Comparison of ENCODE assay signal across 8 cellular contexts in the genomic region with DNA sequence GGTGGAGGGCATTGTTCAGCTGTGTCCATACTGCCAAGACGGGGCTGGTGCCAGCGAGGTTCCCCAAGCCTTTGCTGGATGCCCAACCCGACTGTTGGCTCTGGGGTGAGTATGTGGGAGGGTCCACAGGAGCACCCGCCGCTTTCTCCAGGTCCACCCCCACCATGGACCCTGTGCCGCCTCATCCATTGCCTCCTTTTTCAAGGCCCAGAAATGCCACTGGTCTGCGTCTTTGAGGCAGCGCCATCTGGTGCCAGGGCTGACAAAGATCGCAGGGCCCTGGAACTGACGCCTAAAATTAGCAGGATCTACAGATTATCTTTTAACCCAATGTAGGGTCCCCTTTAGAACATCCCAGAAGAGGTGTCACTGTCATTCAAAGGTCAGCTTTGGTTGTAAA. TPM values are rescaled to one million over a fixed set of nuclear protein-coding genes. Genes with fewer than 3 reads are reported as not detected.
DNase-seq lines count a peak whose midpoint lies in the region; ATAC-seq and TF ChIP-seq lines count a peak whose summit lies in the region.

No MANE protein-coding gene starts in this region.

- no peaks in the 10 kb centered on the region for H3F3A ChIP-seq in neural progenitor cell (ENCODE audit: low read depth)

- no peak overlapping the region for H2AFZ ChIP-seq in neural progenitor cell (replicated peaks)

- no peak overlapping the region for H3K27ac Mint-ChIP-seq in neural progenitor cell

- peaks cover 49% of the 10 kb centered on the region for H4K20me1 ChIP-seq in neural progenitor cell (ENCODE audit: low read depth)

- no peak overlapping the region for H3K9ac ChIP-seq in neural progenitor cell

- H3K36me3 ChIP-seq in neural progenitor cell = no peaks in the 10 kb centered on the region

- peaks cover 15% of the 10 kb centered on the region for H3K4me1 ChIP-seq in neural progenitor cell

- H3K4me3 ChIP-seq in cardiac fibroblast (replicated peaks in 1 of 2; ENCODE audit: low read depth in 2 of 2, low read length in 2 of 2) = no peak overlapping the region
- no peak overlapping the region for H3K4me3 ChIP-seq in neural progenitor cell

- TF ChIP-seq CTCF in cardiac fibroblast (IDR thresholded peaks at IDR 0.05; ENCODE audit: low read depth, low read length) (peak; percentile 27), neural progenitor cell (IDR thresholded peaks at IDR 0.05) (peak; percentile 60)

- peaks cover 35% of the 10 kb centered on the region for H3K4me1 Mint-ChIP-seq in neural progenitor cell

- no peak overlapping the region for H3K4me3 Mint-ChIP-seq in neural progenitor cell

- ATAC-seq in HG02623 (IDR thresholded peaks at IDR 0.05; ENCODE audit: unreplicated experiment) = no peak

- no peak overlapping the region for H3K4me2 ChIP-seq in neural progenitor cell

- peaks cover 100% of the 10 kb centered on the region for H3K27me3 ChIP-seq in neural progenitor cell

- DNase-seq in D341Med (ENCODE audit: low spot score) (peak; percentile 67), Kasumi-1 (lab: John Stamatoyannopoulos, UW) (peak; percentile 15 to 46), cardiac fibroblast (ENCODE audit: low read depth in 2 of 2) (peak in 1 of 2 donors; percentile 35), neural progenitor cell (ENCODE audit: low spot score) (peak; percentile 55), NK-92 (lab: John Stamatoyannopoulos, UW; ENCODE audit: unreplicated experiment) (no peak), NCI-H2227 treated with DMSO at 0.1 percent for 48 hours (lab: John Stamatoyannopoulos, UW) (no peak), hepatic stellate cell (ENCODE audit: low spot score) (no peak)

- H3K36me3 Mint-ChIP-seq in neural progenitor cell = no peaks in the 10 kb centered on the region

- H3K9me3 Mint-ChIP-seq in neural progenitor cell = no peaks in the 10 kb centered on the region

- no peaks in the 10 kb centered on the region for H3K9me3 ChIP-seq in neural progenitor cell (ENCODE audit: low read depth)

- H3K27ac ChIP-seq in neural progenitor cell = no peak overlapping the region

- H3K79me2 ChIP-seq in neural progenitor cell (ENCODE audit: low read depth) = no peaks in the 10 kb centered on the region

- H3K27me3 Mint-ChIP-seq in neural progenitor cell (ENCODE audit: insufficient read depth, low read depth) = peaks cover 91% of the 10 kb centered on the region

RNA-seq across cellular contexts. Expression of gene NFIX, which starts 34.6 kb away (rescaled TPM):
- total RNA-seq in neural progenitor cell (ENCODE audit: low replicate concordance) = 0.06 TPM in 2 replicates

Comparison
In these comparisons a context has a peak if more than half of its experiments do, and no peak if none do; other contexts are left out.
1. DNase-seq: peak in D341Med (single experiment), Kasumi-1 (2 of 2) and neural progenitor cell (single experiment); none in NK-92 (single experiment), NCI-H2227 treated with DMSO at 0.1 percent for 48 hours (single experiment) and hepatic stellate cell (single experiment).